ENCODE assay signal across 15 cellular contexts in the genomic region with DNA sequence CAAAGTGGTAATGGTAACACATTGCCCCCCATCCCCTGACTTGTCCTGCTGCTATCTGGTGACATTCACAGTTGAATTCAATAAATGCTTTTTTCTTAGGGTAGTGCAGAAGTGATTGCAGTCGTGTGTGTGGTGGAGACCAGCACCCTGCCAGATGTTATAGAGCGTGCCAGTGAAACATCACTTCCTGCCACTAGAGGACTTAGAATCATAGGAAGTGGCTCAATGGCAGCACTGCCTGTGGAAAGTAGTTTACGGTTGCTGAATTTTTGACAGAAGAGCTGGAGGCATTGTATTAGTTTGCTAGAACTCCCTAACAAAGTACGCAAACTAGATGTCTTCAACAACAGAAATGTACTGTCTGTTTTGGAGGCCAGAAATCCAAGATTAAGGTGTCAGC. TPM values are rescaled to one million over a fixed set of nuclear protein-coding genes. Genes with fewer than 3 reads are reported as not detected.
DNase-seq lines count a peak whose midpoint lies in the region; ATAC-seq and TF ChIP-seq lines count a peak whose summit lies in the region.
"Had no signal": no experiment of that assay in that cellular context is flagged by ENCODE, and none has a peak within 500 bp of the region (broad histone marks: within the 10 kb centered on the region; RNA-seq: fewer than 3 reads in every experiment).

No MANE protein-coding gene starts in this region.

- no TSS peak for BruUV-seq in PC-3 (replicated peaks; lab: Mats Ljungman, UMichigan)

- intact Hi-C loops in PC-3 (cut with micrococcal nuclease), result loop anchor here (10.0 kb wide), 1 partner anchor 257 kb away; no protein-coding TSS in a partner anchor

- peaks cover 3% of the 10 kb centered on the region for H3K36me3 Mint-ChIP-seq in neural progenitor cell

- no peaks in the 10 kb centered on the region for H3K9me3 Mint-ChIP-seq in neural progenitor cell

- H3K27ac ChIP-seq in PC-3 (ENCODE audit: low read length) (no peak overlapping the region), neural progenitor cell (no peak overlapping the region)

- H3K36me3 ChIP-seq in PC-3 (ENCODE audit: low read depth, low read length) (no peaks in the 10 kb centered on the region), neural progenitor cell (peaks cover 3% of the 10 kb centered on the region)

- H3K4me2 ChIP-seq in PC-3 (ENCODE audit: low read length) (no peak overlapping the region), neural progenitor cell (no peak overlapping the region)

- H3K4me1 ChIP-seq in PC-3 (ENCODE audit: insufficient read depth, low read length), result peaks cover 15% of the 10 kb centered on the region
- H3K4me1 ChIP-seq in neural progenitor cell, result no peaks in the 10 kb centered on the region

- peaks cover 2% of the 10 kb centered on the region for H3K4me1 Mint-ChIP-seq in neural progenitor cell

- H3K9me3 ChIP-seq in PC-3 (ENCODE audit: low read length), result no peaks in the 10 kb centered on the region
- no peaks in the 10 kb centered on the region for H3K9me3 ChIP-seq in neural progenitor cell (ENCODE audit: low read depth)

- H3F3A ChIP-seq in PC-3 (ENCODE audit: low read length, unreplicated experiment) (no peaks in the 10 kb centered on the region), neural progenitor cell (ENCODE audit: low read depth) (no peaks in the 10 kb centered on the region)

- no peak overlapping the region for H3K4me3 Mint-ChIP-seq in neural progenitor cell

- H3K9me2 ChIP-seq in PC-3 (replicated peaks; ENCODE audit: low read length), result no peaks in the 10 kb centered on the region

- H3K9ac ChIP-seq in PC-3 (ENCODE audit: low read length), result no peak overlapping the region
- H3K9ac ChIP-seq in neural progenitor cell, result no peak overlapping the region

- peak; percentile 23; the same call in 1 of the 2 replicates for TF ChIP-seq CTCF in PC-3 (conservative IDR thresholded peaks at IDR 0.05; ENCODE audit: low read depth, low read length)
- peak; percentile 21 for TF ChIP-seq CTCF in neural progenitor cell (IDR thresholded peaks at IDR 0.05)
- no peak for TF ChIP-seq CTCF in GM10248 (IDR thresholded peaks at IDR 0.05; ENCODE audit: control extremely low read depth, extremely low read depth, low read depth, missing control alignments)

- H3K27me3 Mint-ChIP-seq in neural progenitor cell (ENCODE audit: insufficient read depth, low read depth), result no peaks in the 10 kb centered on the region

- H3K27ac Mint-ChIP-seq in neural progenitor cell, result no peak overlapping the region

- ATAC-seq in GM18909 (IDR thresholded peaks at IDR 0.05; ENCODE audit: poor library complexity, unreplicated experiment), result peak; percentile 61
- ATAC-seq in HG03135 (IDR thresholded peaks at IDR 0.05; ENCODE audit: unreplicated experiment), result peak; percentile 66
- ATAC-seq in PC-3, result no peak
- ATAC-seq in HG03439 (IDR thresholded peaks at IDR 0.05; ENCODE audit: unreplicated experiment), result no peak
- ATAC-seq: esophagus mucosa had no signal

- no peak for DNase-seq in PC-3
- DNase-seq in neural progenitor cell (ENCODE audit: low spot score), result no peak
- DNase-seq in GM10248 (ENCODE audit: extremely low spot score), result no peak
- DNase-seq in HK-2 (ENCODE audit: unreplicated experiment), result no peak
- DNase-seq: activated CD8-positive, alpha-beta memory T cell treated with anti-CD3 and anti-CD28 coated beads for 24 hours; activated naive CD4-positive, alpha-beta T cell treated with anti-CD3 and anti-CD28 coated beads, Interleukin-2, amount 50 U/mL, for 16 hours; cerebellar nuclear complex; NCI-H526; retina; substantia nigra had no signal

- CTCF ChIA-PET in PC-3 (lab: Charles Lee) (no interaction called here), GM10248 (lab: Yijun Ruan, JAX) (no interaction called here)

- H2AFZ ChIP-seq in PC-3 (ENCODE audit: low read length) (no peak overlapping the region), neural progenitor cell (replicated peaks) (no peak overlapping the region)

- POLR2A ChIA-PET in PC-3 (lab: Charles Lee; ENCODE audit: unreplicated experiment), result no interaction called here
- POLR2A ChIA-PET in GM10248 (lab: Yijun Ruan, JAX), result no interaction called here

- H3K27me3 ChIP-seq in PC-3 (ENCODE audit: low read length), result no peaks in the 10 kb centered on the region
- no peaks in the 10 kb centered on the region for H3K27me3 ChIP-seq in neural progenitor cell

- H4K20me1 ChIP-seq in PC-3 (ENCODE audit: low read length) (no peaks in the 10 kb centered on the region), neural progenitor cell (ENCODE audit: low read depth) (no peaks in the 10 kb centered on the region)

- H3K79me2 ChIP-seq in PC-3 (ENCODE audit: low read length), result no peaks in the 10 kb centered on the region
- H3K79me2 ChIP-seq in neural progenitor cell (ENCODE audit: low read depth), result no peaks in the 10 kb centered on the region

- H3K4me3 ChIP-seq in PC-3 (ENCODE audit: low read length) (no peak overlapping the region), neural progenitor cell (no peak overlapping the region)

RNA-seq across cellular contexts. Expression of a gene that starts 37.4 kb away (rescaled TPM):
- total RNA-seq in PC-3 (2014; rRNA removed) (not detected in 2 replicates), neural progenitor cell (ENCODE audit: low replicate concordance) (not detected in 2 replicates)
- total RNA-seq: esophagus mucosa, M059J had no signal

RNA-seq across cellular contexts. Expression of a gene that starts 38.9 kb away (rescaled TPM):
- total RNA-seq in PC-3 (2014; rRNA removed), result 0.12 and 0.66 TPM in 2 replicates
- total RNA-seq in neural progenitor cell (ENCODE audit: low replicate concordance), result 0.15 and 0.22 TPM in 2 replicates

Comparison
In these comparisons a context has a peak if more than half of its experiments do, and no peak if none do; other contexts are left out.
1. ATAC-seq: peak in GM18909 (single experiment) and HG03135 (single experiment); none in PC-3 (single experiment) and HG03439 (single experiment).